In genomic region chr14:21093769-21094681, GRCh38 we compare ENCODE assay signal across 9 cellular contexts. TPM values are rescaled to one million over a fixed set of nuclear protein-coding genes. Genes with fewer than 3 reads are reported as not detected.
DNase-seq lines count a peak whose midpoint lies in the region; ATAC-seq lines count a peak whose summit lies in the region.
"Had no signal": no experiment of that assay in that cellular context is flagged by ENCODE, and none has a peak within 500 bp of the region (broad histone marks: within the 10 kb centered on the region; RNA-seq: fewer than 3 reads in every experiment).

No MANE protein-coding gene starts in this region.

- peaks cover 39% of the 10 kb centered on the region for H3K4me1 ChIP-seq in iPS-20b (ENCODE audit: insufficient read depth, low read length)

- H3K4me3 ChIP-seq in iPS-20b (ENCODE audit: low read length): peak overlapping the region; percentile 82
- H3K4me3 ChIP-seq in MG63: no peak overlapping the region

- H3K27me3 ChIP-seq in iPS-20b (ENCODE audit: insufficient read depth, low read length) (no peaks in the 10 kb centered on the region), MG63 (no peaks in the 10 kb centered on the region)

- no peak for ATAC-seq in HG02571 (IDR thresholded peaks at IDR 0.05; ENCODE audit: unreplicated experiment)
- ATAC-seq: stimulated activated memory B cell treated with anti-CD40 and anti-IgM and Interleukin-4, amounts not matched to agents 10 μg/mL and 1 μg/mL and 100 μg/mL, for 72 hours had no signal

- H3K9me3 ChIP-seq in iPS-20b (ENCODE audit: insufficient read depth, low read depth, low read length): no peaks in the 10 kb centered on the region
- no peaks in the 10 kb centered on the region for H3K9me3 ChIP-seq in MG63

- peak overlapping the region; percentile 95 for H3K27ac ChIP-seq in iPS-20b (ENCODE audit: low read length)
- H3K27ac ChIP-seq: KMS-11 had no signal

- H3K36me3 ChIP-seq in iPS-20b (ENCODE audit: insufficient read depth, low read depth, low read length): peaks cover 46% of the 10 kb centered on the region
- H3K36me3 ChIP-seq in MG63: no peaks in the 10 kb centered on the region

- peak overlapping the region; percentile 83; the same call in 1 of the 2 replicates for H3K9ac ChIP-seq in iPS-20b (ENCODE audit: low read depth, low read length)
- H3K9ac ChIP-seq: KMS-11 had no signal

- DNase-seq in ELF-1 (ENCODE audit: low read depth, low spot score) (peak; percentile 93), NCI-H526 treated with DMSO at 0.1 percent for 48 hours (lab: John Stamatoyannopoulos, UW) (peak; percentile 67), MG63 (no peak)
- DNase-seq in activated effector memory CD4-positive, alpha-beta T cell treated with anti-CD3 and anti-CD28 coated beads, Interleukin-2, amount 50 U/mL, for 16 hours: no peak
- DNase-seq: left cardiac atrium had no signal

RNA-seq across cellular contexts. Expression of gene ZNF219, which starts 4.4 kb away (rescaled TPM):
- total RNA-seq in MG63 (2014; rRNA removed; shearing (Covaris generic); ENCODE audit: low replicate concordance): 14.4 and 33.3 TPM in 2 replicates

RNA-seq across cellular contexts. Expression of gene TMEM253, which starts 6.8 kb away (rescaled TPM):
- not detected in 2 replicates for total RNA-seq in MG63 (2014; rRNA removed; shearing (Covaris generic); ENCODE audit: low replicate concordance)

RNA-seq across cellular contexts. Expression of gene ARHGEF40, which starts 23.9 kb away (rescaled TPM):
- 9.1 and 10.0 TPM in 2 replicates for total RNA-seq in MG63 (2014; rRNA removed; shearing (Covaris generic); ENCODE audit: low replicate concordance)

RNA-seq across cellular contexts. Expression of gene RNASE8, which starts 36.4 kb away (rescaled TPM):
- not detected in 2 replicates for total RNA-seq in MG63 (2014; rRNA removed; shearing (Covaris generic); ENCODE audit: low replicate concordance)
- total RNA-seq: left cardiac atrium had no signal

RNA-seq across cellular contexts. Expression of gene RNASE7, which starts 51.9 kb away (rescaled TPM):
- not detected in 2 replicates for total RNA-seq in MG63 (2014; rRNA removed; shearing (Covaris generic); ENCODE audit: low replicate concordance)
- total RNA-seq: left cardiac atrium had no signal

Comparison
In these comparisons a context has a peak if more than half of its experiments do, and no peak if none do; other contexts are left out.
1. DNase-seq: peak in ELF-1 (single experiment) and NCI-H526 treated with DMSO at 0.1 percent for 48 hours (single experiment); none in MG63 (single experiment) and activated effector memory CD4-positive, alpha-beta T cell treated with anti-CD3 and anti-CD28 coated beads, Interleukin-2, amount 50 U/mL, for 16 hours (single experiment).